Comparison of ENCODE assay signal across 14 cellular contexts in the genomic region with DNA sequence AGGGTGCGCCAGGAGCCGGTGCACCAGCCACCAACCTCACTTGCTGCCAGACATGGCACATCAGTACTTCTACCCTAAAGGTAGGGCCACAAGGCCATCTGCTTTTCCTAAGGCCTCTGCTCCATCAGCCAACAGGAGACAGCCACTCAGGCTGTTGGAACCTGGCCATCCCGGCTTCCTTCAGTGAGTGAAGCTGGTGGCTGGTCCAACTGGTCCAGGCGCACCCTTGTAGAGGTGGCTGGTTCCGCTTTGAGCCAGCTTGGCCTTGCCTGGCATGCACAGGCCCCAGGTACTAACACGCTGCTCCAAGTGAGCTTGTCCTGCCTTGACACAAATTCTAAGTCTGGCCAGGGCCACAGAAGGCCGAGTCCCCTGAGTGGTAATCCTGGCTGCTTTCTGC. TPM values are rescaled to one million over a fixed set of nuclear protein-coding genes. Genes with fewer than 3 reads are reported as not detected.
DNase-seq lines count a peak whose midpoint lies in the region; ATAC-seq and TF ChIP-seq lines count a peak whose summit lies in the region.
"Not testable (repeated sequence)": the region's sequence is repeated elsewhere in the genome, so short reads cannot be mapped to it uniquely, and the experiment has no call there.
"Had no signal": no experiment of that assay in that cellular context is flagged by ENCODE, and none has a peak within 500 bp of the region (broad histone marks: within the 10 kb centered on the region; RNA-seq: fewer than 3 reads in every experiment).

No MANE protein-coding gene starts in this region.

- TF ChIP-seq CTCF in esophagus muscularis mucosa (IDR thresholded peaks at IDR 0.05); heart left ventricle (IDR thresholded peaks at IDR 0.05); right lobe of liver (IDR thresholded peaks at IDR 0.05); sigmoid colon (IDR thresholded peaks at IDR 0.05); upper lobe of right lung (IDR thresholded peaks at IDR 0.05): not testable (repeated sequence)

- not testable (repeated sequence) for TF ChIP-seq POLR2A in esophagus muscularis mucosa (IDR thresholded peaks at IDR 0.05; ENCODE audit: low read depth); heart left ventricle (IDR thresholded peaks at IDR 0.05); right lobe of liver (IDR thresholded peaks at IDR 0.05); sigmoid colon (IDR thresholded peaks at IDR 0.05)

- not testable (repeated sequence) for H3K36me3 ChIP-seq in esophagus muscularis mucosa, heart left ventricle, right lobe of liver, sigmoid colon, upper lobe of right lung

- not testable (repeated sequence) for H3K4me1 ChIP-seq in esophagus muscularis mucosa; heart left ventricle; right cardiac atrium (ENCODE audit: control insufficient read depth, insufficient read depth, low read length); right lobe of liver; sigmoid colon; upper lobe of right lung

- not testable (repeated sequence) for H3K4me3 ChIP-seq in esophagus muscularis mucosa; heart left ventricle; right cardiac atrium (ENCODE audit: low read length); right lobe of liver; sigmoid colon; upper lobe of right lung

- not testable (repeated sequence) for H3K27me3 ChIP-seq in esophagus muscularis mucosa; heart left ventricle; right cardiac atrium (ENCODE audit: control insufficient read depth, insufficient read depth); right lobe of liver; sigmoid colon; upper lobe of right lung

- ATAC-seq in Right ventricle myocardium superior (ENCODE audit: poor library complexity); heart left ventricle; right cardiac atrium; right lobe of liver; upper lobe of right lung: not testable (repeated sequence)

- TF ChIP-seq EP300 in esophagus muscularis mucosa (IDR thresholded peaks at IDR 0.05); sigmoid colon (IDR thresholded peaks at IDR 0.05): not testable (repeated sequence)

- DNase-seq in esophagus muscularis mucosa (ENCODE audit: extremely low spot score) (peak; percentile 72), Right ventricle myocardium superior (peak; percentile 33), heart left ventricle (peak in 3 of 5 donors; percentile 17 to 31 (median 18)), right cardiac atrium (peak in 2 of 3 donors; percentile 9 to 18), right lobe of liver (peak in 2 of 3 donors; percentile 16 to 28), sigmoid colon (peak; percentile 50), upper lobe of right lung (peak; percentile 63)

- H3K9me3 ChIP-seq in esophagus muscularis mucosa; heart left ventricle; right cardiac atrium (ENCODE audit: control insufficient read depth, low read length); right lobe of liver; sigmoid colon; upper lobe of right lung: not testable (repeated sequence)

- intact Hi-C loops in esophagus muscularis mucosa (cut with DNase I); Right ventricle myocardium superior (cut with DNase I); heart left ventricle (cut with DNase I); right cardiac atrium (cut with DNase I); right lobe of liver (cut with DNase I); sigmoid colon (cut with DNase I); upper lobe of right lung (cut with DNase I): not testable (repeated sequence)

- WGBS in esophagus muscularis mucosa, result no CpG with 5 or more reads among the region's 7 CpGs
- WGBS in heart left ventricle, 4 donors, result 90 to 91% methylated on average over 5 of the region's 7 CpGs; no CpG with 5 or more reads in 2 of the 4 donors
- WGBS in right cardiac atrium, result 85% methylated on average over 5 of the region's 7 CpGs
- no CpG with 5 or more reads among the region's 7 CpGs for WGBS in right lobe of liver (ENCODE audit: insufficient coverage, low coverage, low lambda C conversion rate, missing lambda C conversion rate)
- 87 to 95% methylated on average over 5 of the region's 7 CpGs for WGBS in sigmoid colon, 2 donors

- H3K27ac ChIP-seq in esophagus muscularis mucosa (replicated peaks in 1 of 4); heart left ventricle; right cardiac atrium (ENCODE audit: low read length); right lobe of liver; sigmoid colon; upper lobe of right lung: not testable (repeated sequence)

RNA-seq across cellular contexts. Expression of a gene that starts 58.8 kb away (rescaled TPM):
- not detected for total RNA-seq in esophagus muscularis mucosa
- total RNA-seq in Right ventricle myocardium superior, result not detected
- total RNA-seq in heart left ventricle, result not detected
- not detected for polyA plus RNA-seq in heart left ventricle
- total RNA-seq in right cardiac atrium, result 1 to 10 TPM in 3 of 4 donors, under 1 TPM in 1; 0.79 to 4.5 (median 3.0) TPM
- polyA plus RNA-seq in right cardiac atrium, result 0.16 TPM
- total RNA-seq in right lobe of liver, result not detected
- not detected for total RNA-seq in sigmoid colon
- under 1 TPM in 1 of 3 donors, not detected in 2; 0.03 TPM for polyA plus RNA-seq in sigmoid colon
- not detected for total RNA-seq in upper lobe of right lung
- total RNA-seq: A673; CD4-positive, alpha-beta memory T cell; CD4-positive, CD25-positive, alpha-beta regulatory T cell; CD8-positive, alpha-beta memory T cell; G401 had no signal
- polyA plus RNA-seq: AG04450; CD14-positive monocyte; CD4-positive, alpha-beta memory T cell; CD4-positive, CD25-positive, alpha-beta regulatory T cell; CD8-positive, alpha-beta memory T cell had no signal

Comparison
In these comparisons a context has a peak if more than half of its experiments do, and no peak if none do; other contexts are left out.
1. DNase-seq: peak in every context shown above with its lines; median percentile 72 in esophagus muscularis mucosa; 63 in upper lobe of right lung; 50 in sigmoid colon; 33 in Right ventricle myocardium superior; 22 in right lobe of liver; 18 in heart left ventricle; 14 in right cardiac atrium.